In the genomic region with DNA sequence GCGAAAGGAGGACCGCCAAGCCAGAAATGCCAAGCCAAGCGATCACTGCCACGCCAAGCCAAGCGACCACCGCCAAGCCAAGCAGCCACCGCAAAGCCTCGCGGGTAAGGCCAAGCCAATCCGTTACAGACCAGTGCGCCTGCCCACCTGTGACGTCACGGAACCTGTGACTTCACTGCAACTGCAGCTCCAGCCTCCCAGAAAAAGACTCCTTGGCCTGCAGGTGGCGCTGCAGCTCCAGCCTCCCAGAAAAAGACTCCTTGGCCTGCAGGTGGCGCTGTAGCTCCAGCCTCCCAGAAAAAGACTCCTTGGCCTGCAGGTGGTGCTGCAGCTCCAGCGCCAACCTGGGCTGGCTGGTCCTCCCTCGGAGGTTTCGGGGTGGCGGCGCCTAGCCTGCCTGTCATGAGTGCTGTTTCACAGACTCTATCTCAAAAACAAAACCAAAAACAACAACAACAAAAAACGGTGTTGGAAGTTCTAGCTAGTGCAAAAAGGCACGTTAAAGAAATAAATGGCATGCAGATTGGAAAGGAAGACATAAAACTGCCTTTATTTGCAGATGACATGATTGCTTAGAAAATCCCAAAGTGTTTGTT, we compare ENCODE assay signal across 1 cellular context.
TF ChIP-seq lines count a peak whose summit lies in the region.

No MANE protein-coding gene starts in this region.

TF ChIP-seq in HEK293, 187 proteins besides CTCF, POLR2A, EP300 and RAD21 (continued from another document and continues in another):
- TF ChIP-seq ZNF280D (tag by site-specific recombination; IDR thresholded peaks at IDR 0.05), result peak; percentile 82; the same call in 1 of the 2 replicates
- TF ChIP-seq ZNF184 (tag by site-specific recombination; IDR thresholded peaks at IDR 0.05), result peak; percentile 91
- TF ChIP-seq ZNF2 (tag by site-specific recombination; IDR thresholded peaks at IDR 0.05), result peak; percentile 99
- peak; percentile 76; the same call in 1 of the 2 replicates for TF ChIP-seq ZNF561 (tag by site-specific recombination; IDR thresholded peaks at IDR 0.05; ENCODE audit: borderline replicate concordance)
- peak; percentile 18; the same call in 1 of the 2 replicates for TF ChIP-seq ZBTB6 (tag by site-specific recombination; IDR thresholded peaks at IDR 0.05)
- peak; percentile 84 for TF ChIP-seq SETDB1 (IDR thresholded peaks at IDR 0.05; ENCODE audit: insufficient read length, low read length)
- peak; percentile 96 for TF ChIP-seq ZNF660 (tag by site-specific recombination; IDR thresholded peaks at IDR 0.05)
- TF ChIP-seq ZNF394 (tag by site-specific recombination; IDR thresholded peaks at IDR 0.05; ENCODE audit: borderline replicate concordance), result peak; percentile 83
- peak; percentile 75 for TF ChIP-seq ZNF692 (tag by site-specific recombination; IDR thresholded peaks at IDR 0.05)
- TF ChIP-seq ZFP3 (tag by site-specific recombination; IDR thresholded peaks at IDR 0.05; ENCODE audit: low read depth), result 0 out of 2 replicates have a peak, but pooled peaks have one; percentile 15
- TF ChIP-seq KLF8 (tag by site-specific recombination; IDR thresholded peaks at IDR 0.05), result peak; percentile 88
- TF ChIP-seq ZFP37 (tag by site-specific recombination; IDR thresholded peaks at IDR 0.05), result peak; percentile 86; the same call in 1 of the 2 replicates
- TF ChIP-seq YY1 (tag by site-specific recombination; IDR thresholded peaks at IDR 0.05), result peak; percentile 72
- TF ChIP-seq ZEB2 (tag by site-specific recombination; IDR thresholded peaks at IDR 0.05), result peak; percentile 89
- TF ChIP-seq REPIN1 (tag by site-specific recombination; IDR thresholded peaks at IDR 0.05; ENCODE audit: low read depth), result 0 out of 2 replicates have a peak, but pooled peaks have one; percentile 82
- peak; percentile 78; the same call in 1 of the 2 replicates for TF ChIP-seq ZSCAN5A (tag by site-specific recombination; IDR thresholded peaks at IDR 0.05)
- TF ChIP-seq, protein P1, sequence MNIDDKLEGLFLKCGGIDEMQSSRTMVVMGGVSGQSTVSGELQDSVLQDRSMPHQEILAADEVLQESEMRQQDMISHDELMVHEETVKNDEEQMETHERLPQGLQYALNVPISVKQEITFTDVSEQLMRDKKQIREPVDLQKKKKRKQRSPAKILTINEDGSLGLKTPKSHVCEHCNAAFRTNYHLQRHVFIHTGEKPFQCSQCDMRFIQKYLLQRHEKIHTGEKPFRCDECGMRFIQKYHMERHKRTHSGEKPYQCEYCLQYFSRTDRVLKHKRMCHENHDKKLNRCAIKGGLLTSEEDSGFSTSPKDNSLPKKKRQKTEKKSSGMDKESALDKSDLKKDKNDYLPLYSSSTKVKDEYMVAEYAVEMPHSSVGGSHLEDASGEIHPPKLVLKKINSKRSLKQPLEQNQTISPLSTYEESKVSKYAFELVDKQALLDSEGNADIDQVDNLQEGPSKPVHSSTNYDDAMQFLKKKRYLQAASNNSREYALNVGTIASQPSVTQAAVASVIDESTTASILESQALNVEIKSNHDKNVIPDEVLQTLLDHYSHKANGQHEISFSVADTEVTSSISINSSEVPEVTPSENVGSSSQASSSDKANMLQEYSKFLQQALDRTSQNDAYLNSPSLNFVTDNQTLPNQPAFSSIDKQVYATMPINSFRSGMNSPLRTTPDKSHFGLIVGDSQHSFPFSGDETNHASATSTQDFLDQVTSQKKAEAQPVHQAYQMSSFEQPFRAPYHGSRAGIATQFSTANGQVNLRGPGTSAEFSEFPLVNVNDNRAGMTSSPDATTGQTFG (tag by site-specific recombination; IDR thresholded peaks at IDR 0.05; ENCODE audit: borderline replicate concordance), result peak; percentile 65; the same call in 1 of the 2 replicates
- peak; percentile 93 for TF ChIP-seq SCRT1 (tag by site-specific recombination; IDR thresholded peaks at IDR 0.05; ENCODE audit: borderline replicate concordance)
- 0 out of 2 replicates have a peak, but pooled peaks have one; percentile 30 for TF ChIP-seq ZBTB1 (tag by site-specific recombination; IDR thresholded peaks at IDR 0.05)
- peak; percentile 60; the same call in 1 of the 2 replicates for TF ChIP-seq KLF1 (tag by site-specific recombination; IDR thresholded peaks at IDR 0.05)
- peak; percentile 95 for TF ChIP-seq ZSCAN30 (tag by site-specific recombination; IDR thresholded peaks at IDR 0.05)
- TF ChIP-seq ZNF146 (tag by site-specific recombination; IDR thresholded peaks at IDR 0.05), result 0 out of 2 replicates have a peak, but pooled peaks have one; percentile 41
- TF ChIP-seq, protein P2, sequence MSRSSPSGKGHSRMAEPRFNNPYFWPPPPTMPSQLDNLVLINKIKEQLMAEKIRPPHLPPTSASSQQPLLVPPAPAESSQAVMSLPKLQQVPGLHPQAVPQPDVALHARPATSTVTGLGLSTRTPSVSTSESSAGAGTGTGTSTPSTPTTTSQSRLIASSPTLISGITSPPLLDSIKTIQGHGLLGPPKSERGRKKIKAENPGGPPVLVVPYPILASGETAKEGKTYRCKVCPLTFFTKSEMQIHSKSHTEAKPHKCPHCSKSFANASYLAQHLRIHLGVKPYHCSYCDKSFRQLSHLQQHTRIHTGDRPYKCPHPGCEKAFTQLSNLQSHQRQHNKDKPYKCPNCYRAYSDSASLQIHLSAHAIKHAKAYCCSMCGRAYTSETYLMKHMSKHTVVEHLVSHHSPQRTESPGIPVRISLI (tag by site-specific recombination; IDR thresholded peaks at IDR 0.05), result peak; percentile 11; the same call in 1 of the 2 replicates
- peak; percentile 96 for TF ChIP-seq SCRT2 (tag by site-specific recombination; IDR thresholded peaks at IDR 0.05)
- TF ChIP-seq ZNF677 (tag by site-specific recombination; IDR thresholded peaks at IDR 0.05), result 0 out of 2 replicates have a peak, but pooled peaks have one; percentile 29
- TF ChIP-seq ZSCAN18 (tag by site-specific recombination; IDR thresholded peaks at IDR 0.05), result 0 out of 2 replicates have a peak, but pooled peaks have one; percentile 14
- peak; percentile 88 for TF ChIP-seq HIC1 (tag by site-specific recombination; IDR thresholded peaks at IDR 0.05)
- TF ChIP-seq, protein P3, sequence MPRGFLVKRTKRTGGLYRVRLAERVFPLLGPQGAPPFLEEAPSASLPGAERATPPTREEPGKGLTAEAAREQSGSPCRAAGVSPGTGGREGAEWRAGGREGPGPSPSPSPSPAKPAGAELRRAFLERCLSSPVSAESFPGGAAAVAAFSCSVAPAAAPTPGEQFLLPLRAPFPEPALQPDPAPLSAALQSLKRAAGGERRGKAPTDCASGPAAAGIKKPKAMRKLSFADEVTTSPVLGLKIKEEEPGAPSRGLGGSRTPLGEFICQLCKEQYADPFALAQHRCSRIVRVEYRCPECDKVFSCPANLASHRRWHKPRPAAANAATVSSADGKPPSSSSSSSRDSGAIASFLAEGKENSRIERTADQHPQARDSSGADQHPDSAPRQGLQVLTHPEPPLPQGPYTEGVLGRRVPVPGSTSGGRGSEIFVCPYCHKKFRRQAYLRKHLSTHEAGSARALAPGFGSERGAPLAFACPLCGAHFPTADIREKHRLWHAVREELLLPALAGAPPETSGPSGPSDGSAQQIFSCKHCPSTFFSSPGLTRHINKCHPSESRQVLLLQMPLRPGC (tag by site-specific recombination; IDR thresholded peaks at IDR 0.05), result peak; percentile 62; the same call in 1 of the 2 replicates
